8 cellular contexts compared by ENCODE assay signal in the genomic region with DNA sequence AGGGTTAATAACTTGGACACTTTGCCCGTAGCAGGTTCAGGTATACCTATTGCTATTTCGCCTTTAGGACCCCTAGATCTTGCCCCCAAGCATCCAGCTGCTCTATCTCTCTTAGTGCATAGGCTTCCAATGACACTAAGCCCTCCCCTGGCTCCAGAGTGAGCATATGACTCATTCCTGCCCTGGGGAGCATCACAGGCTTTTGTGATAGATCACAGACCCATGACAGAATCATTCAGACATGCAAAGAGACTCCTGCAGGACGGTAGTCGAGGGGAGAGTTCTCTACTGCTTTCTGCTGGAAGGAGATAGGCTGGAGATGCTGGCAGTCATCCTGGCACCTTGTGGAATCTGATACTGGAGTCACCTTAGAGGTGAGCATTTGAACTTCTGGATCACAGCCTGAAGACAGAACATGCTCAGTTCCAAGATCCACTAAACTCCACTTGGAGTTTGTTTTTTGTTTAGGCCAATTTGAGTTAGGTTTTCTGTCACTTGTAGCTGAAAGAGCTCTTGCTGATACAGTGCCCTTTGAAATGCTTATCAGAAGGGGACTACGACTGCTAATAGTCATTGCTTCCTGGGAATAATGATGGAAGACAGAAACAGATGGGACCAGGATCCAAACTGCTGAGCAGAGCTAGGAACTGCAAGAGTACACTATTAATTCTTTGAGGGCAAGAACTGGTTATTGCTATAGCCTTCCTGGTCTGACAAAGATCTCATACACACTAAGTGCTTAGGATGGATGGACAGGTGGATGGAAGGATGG. TPM values are rescaled to one million over a fixed set of nuclear protein-coding genes. Genes with fewer than 3 reads are reported as not detected.
DNase-seq lines count a peak whose midpoint lies in the region; ATAC-seq and TF ChIP-seq lines count a peak whose summit lies in the region.

No MANE protein-coding gene starts in this region.

- no peak overlapping the region for H3K4me3 ChIP-seq in AG09309 (ENCODE audit: control insufficient read depth, low read depth, low read length)
- H3K4me3 ChIP-seq in kidney epithelial cell (ENCODE audit: low read depth, low read length), result no peak overlapping the region

- ATAC-seq in GM18511 (IDR thresholded peaks at IDR 0.05; ENCODE audit: unreplicated experiment), result peak; percentile 91
- ATAC-seq in HG02973 (IDR thresholded peaks at IDR 0.05; ENCODE audit: unreplicated experiment), result peak; percentile 88

- no peaks in the 10 kb centered on the region for H3K27me3 ChIP-seq in kidney epithelial cell (ENCODE audit: control insufficient read depth, insufficient read depth, low read length)

- DNase-seq in AG09309 (ENCODE audit: low read depth) (peak; percentile 38), NCI-H345 treated with DMSO at 0.1 percent for 48 hours (lab: John Stamatoyannopoulos, UW; ENCODE audit: unreplicated experiment) (peak; percentile 76), astrocyte of the hippocampus (ENCODE audit: low read depth, low spot score) (peak; percentile 73), kidney epithelial cell (ENCODE audit: low read depth) (peak; percentile 76), stromal cell of bone marrow (ENCODE audit: low read depth) (peak; percentile 70), AML-193 (lab: John Stamatoyannopoulos, UW) (no peak)

- no peaks in the 10 kb centered on the region for H3K36me3 ChIP-seq in kidney epithelial cell (ENCODE audit: control insufficient read depth, insufficient read depth, low read length)

- TF ChIP-seq CTCF in AG09309 (IDR thresholded peaks at IDR 0.05; ENCODE audit: control insufficient read depth, insufficient read depth, low read depth, low read length, missing control alignments), result no peak
- no peak for TF ChIP-seq CTCF in kidney epithelial cell (IDR thresholded peaks at IDR 0.05; ENCODE audit: insufficient read depth, low read length, poor library complexity, severe bottlenecking)

RNA-seq across cellular contexts. Expression of gene LYSMD2, which starts 11.0 kb away (rescaled TPM):
- total RNA-seq in kidney epithelial cell, result 7.1 and 7.7 TPM in 2 replicates

RNA-seq across cellular contexts. Expression of gene TMOD2, which starts 24.9 kb away (rescaled TPM):
- total RNA-seq in kidney epithelial cell, result 4.1 and 5.5 TPM in 2 replicates

RNA-seq across cellular contexts. Expression of gene SCG3, which starts 45.2 kb away (rescaled TPM):
- total RNA-seq in kidney epithelial cell, result 0.04 and 0.14 TPM in 2 replicates

Comparison
In these comparisons a context has a peak if more than half of its experiments do, and no peak if none do; other contexts are left out.
1. DNase-seq: peak in AG09309 (single experiment), NCI-H345 treated with DMSO at 0.1 percent for 48 hours (single experiment), astrocyte of the hippocampus (single experiment), kidney epithelial cell (single experiment) and stromal cell of bone marrow (single experiment); none in AML-193 (0 of 2).